ENCODE assay signal across 8 cellular contexts in the genomic region with DNA sequence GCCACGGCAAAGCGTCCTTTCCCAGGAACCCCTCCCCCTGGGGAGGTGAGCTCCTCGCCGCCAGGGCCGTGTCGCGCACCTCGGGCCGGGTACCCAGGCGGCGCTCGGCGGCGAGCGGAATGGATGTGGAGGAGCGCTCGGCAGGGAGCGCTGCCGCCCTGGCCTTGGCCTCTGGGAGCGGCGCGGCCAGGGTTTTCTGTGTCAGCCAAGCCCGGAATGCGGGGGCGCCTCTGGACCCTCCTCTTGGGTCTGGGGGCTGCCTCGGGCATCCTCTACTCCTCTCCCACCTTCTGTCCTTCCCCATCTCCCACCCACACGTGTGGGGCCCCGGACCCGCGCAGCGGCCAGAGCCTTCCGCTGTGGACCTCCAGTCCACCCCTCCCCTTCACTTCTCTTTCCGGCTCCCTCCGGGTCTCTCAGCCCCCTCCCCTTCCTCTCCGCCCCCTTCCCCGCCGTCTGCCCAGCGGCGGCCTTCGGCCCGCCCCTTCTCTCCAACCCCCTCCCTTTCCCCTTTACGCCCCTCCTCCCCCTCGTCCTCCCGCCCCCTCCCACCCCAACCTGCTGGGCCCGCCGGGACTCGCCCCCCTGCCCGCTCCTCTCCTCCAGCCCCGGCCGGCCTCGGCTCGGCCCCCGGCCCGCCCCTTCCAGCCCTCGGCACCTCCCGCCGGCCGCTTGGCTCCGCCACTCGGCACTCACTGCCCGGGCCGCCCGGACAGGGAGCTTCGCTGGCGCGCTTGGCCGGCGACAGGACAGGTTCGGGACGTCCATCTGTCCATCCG. TPM values are rescaled to one million over a fixed set of nuclear protein-coding genes. Genes with fewer than 3 reads are reported as not detected.
DNase-seq lines count a peak whose midpoint lies in the region; ATAC-seq and TF ChIP-seq lines count a peak whose summit lies in the region.

A gene (plus strand): TSS at position 684 of the 779 bp plus-strand sequence. CDS start 129 bp downstream, outside the sequence.

- DNase-seq in GM03348 (ENCODE audit: low spot score) (peak; percentile 84), NCI-H524 (lab: John Stamatoyannopoulos, UW) (peak; percentile 66 to 77), lung (ENCODE audit: low spot score) (peak; percentile 83), NCI-H187 (lab: John Stamatoyannopoulos, UW) (no peak)
- peak; percentile 39 to 47 for DNase-seq in activated CD4-positive, alpha-beta T cell treated with anti-CD3 and anti-CD28 coated beads, Interleukin-2, amount 50 U/mL, for 4 hours
- DNase-seq in effector CD4-positive, alpha-beta T cell = peak; percentile 19
- DNase-seq in stimulated activated CD8-positive, alpha-beta memory T cell treated with anti-CD3 and anti-CD28 coated beads, Interleukin-12 subunit alpha, Interleukin-12 subunit beta, amount 100 ng/mL, for 1 hour (ENCODE audit: low read depth) = peak; percentile 24

- no peaks in the 10 kb centered on the region for H3K36me3 ChIP-seq in lung (ENCODE audit: control insufficient read depth in 2 of 2, insufficient read depth in 2 of 2, low read length in 2 of 2)

- H3K4me1 ChIP-seq in lung (ENCODE audit: control insufficient read depth in 2 of 2, insufficient read depth in 2 of 2, low read length in 2 of 2) = peaks cover 0 to 9% of the 10 kb centered on the region in 2 donors

- 1% methylated on average over 49 to 71 of the region's 71 CpGs for WGBS in lung, 2 donors

- peak; percentile 68 for ATAC-seq in HG02678 (IDR thresholded peaks at IDR 0.05; ENCODE audit: unreplicated experiment)
- peak; percentile 88 for ATAC-seq in lung (ENCODE audit: insufficient read depth, low FRiP score)

- peaks cover 0 to 1% of the 10 kb centered on the region in 2 donors for H3K9me3 ChIP-seq in lung (ENCODE audit: control insufficient read depth in 2 of 2, insufficient read depth in 1 of 2, low read length in 1 of 2)

- peak within 1 kb of the TSS; percentile 86 to 89 for H3K27ac ChIP-seq in lung (ENCODE audit: low read depth in 1 of 2, low read length in 1 of 2)

- TF ChIP-seq CTCF in lung (IDR thresholded peaks at IDR 0.05; ENCODE audit: control extremely low read depth, extremely low read depth) = peak; percentile 66

- no peaks in the 10 kb centered on the region for H3K27me3 ChIP-seq in lung (ENCODE audit: control insufficient read depth, insufficient read depth)

- H3K4me3 ChIP-seq in lung = peak within 1 kb of the TSS; percentile 72

RNA-seq across cellular contexts. Expression of the gene that starts here (rescaled TPM):
- total RNA-seq in lung = 10 to 100 TPM; 20.2 to 24.7 TPM
- polyA plus RNA-seq in lung = 10 to 100 TPM in 1 of 2 donors, 1 to 10 TPM in 1; 5.5 to 33.1 TPM

Comparison
In these comparisons a context has a peak if more than half of its experiments do, and no peak if none do; other contexts are left out.
1. DNase-seq: peak in GM03348 (single experiment), NCI-H524 (2 of 2), activated CD4-positive, alpha-beta T cell treated with anti-CD3 and anti-CD28 coated beads, Interleukin-2, amount 50 U/mL, for 4 hours (2 of 2), effector CD4-positive, alpha-beta T cell (single experiment), lung (single experiment) and stimulated activated CD8-positive, alpha-beta memory T cell treated with anti-CD3 and anti-CD28 coated beads, Interleukin-12 subunit alpha, Interleukin-12 subunit beta, amount 100 ng/mL, for 1 hour (single experiment); none in NCI-H187 (0 of 2).